ENCODE assay signal across 8 cellular contexts in the genomic region with DNA sequence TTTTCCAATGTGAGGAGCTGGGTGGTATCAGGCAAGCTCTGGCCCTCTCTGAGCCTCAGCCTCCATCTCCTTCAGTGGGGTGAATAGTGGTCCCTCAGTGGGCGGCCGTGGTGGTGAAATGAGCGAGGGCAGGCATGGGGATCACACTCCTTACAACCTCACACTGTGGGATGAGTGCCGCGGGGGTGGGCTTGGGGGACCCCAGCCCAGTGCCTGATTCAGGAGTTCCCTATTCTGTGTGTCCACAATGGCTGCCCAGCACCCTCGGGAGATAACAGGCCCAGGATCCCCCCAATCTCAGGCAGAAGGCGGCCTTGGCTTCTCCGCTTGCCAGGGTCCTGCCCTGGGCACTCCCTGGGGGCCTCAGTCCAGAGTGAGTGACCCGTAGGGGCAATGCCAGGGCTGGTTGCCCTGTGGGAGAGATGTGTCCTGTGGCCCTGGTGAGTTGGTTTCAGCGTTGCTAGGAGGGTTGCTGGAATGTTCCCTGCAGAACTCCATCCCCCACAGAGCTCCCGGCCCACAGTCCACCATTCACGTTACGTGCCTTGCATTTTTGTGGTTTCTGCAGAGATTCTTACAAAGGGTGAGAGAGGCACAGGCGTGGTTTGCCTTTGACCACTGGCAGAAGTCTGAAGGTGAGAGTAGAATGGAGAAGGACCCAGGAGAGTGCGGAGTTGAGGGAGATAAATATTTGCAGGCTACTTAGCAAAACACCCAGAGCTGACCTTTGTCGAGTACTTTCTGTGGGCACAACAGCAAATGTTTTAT. TPM values are rescaled to one million over a fixed set of nuclear protein-coding genes. Genes with fewer than 3 reads are reported as not detected.
DNase-seq lines count a peak whose midpoint lies in the region; ATAC-seq, FAIRE-seq and TF ChIP-seq lines count a peak whose summit lies in the region.
"Had no signal": no experiment of that assay in that cellular context is flagged by ENCODE, and none has a peak within 500 bp of the region (broad histone marks: within the 10 kb centered on the region; RNA-seq: fewer than 3 reads in every experiment).

No MANE protein-coding gene starts in this region.

- H3K36me3 Mint-ChIP-seq in T-cell, result no peaks in the 10 kb centered on the region

- no peak for FAIRE-seq in K562 (lab: Jason Lieb, UNC)

- TF ChIP-seq EP300 in K562 (IDR thresholded peaks at IDR 0.05; ENCODE audit: low read length) (no peak), upper lobe of left lung (IDR thresholded peaks at IDR 0.05) (peak in 2 of 4 donors; percentile 70)

- H2AFZ ChIP-seq in K562 (ENCODE audit: low read depth, low read length), result no peak overlapping the region
- H2AFZ ChIP-seq: parathyroid adenoma had no signal

- no peaks in the 10 kb centered on the region for H3K79me2 ChIP-seq in K562 (ENCODE audit: control insufficient read depth, insufficient read depth, low read length)
- H3K79me2 ChIP-seq: parathyroid adenoma had no signal

- WGBS in K562 (ENCODE audit: insufficient coverage, low coverage, missing lambda C conversion rate), result 28% methylated on average over 16 of the region's 16 CpGs
- WGBS in upper lobe of left lung, 2 donors, result 67 to 73% methylated on average over 13 to 16 of the region's 16 CpGs

- peak overlapping the region in 1 of 2 experiments; percentile 66; a peak in 2 of 4 replicates for H3K9ac ChIP-seq in K562 (ENCODE audit: insufficient read depth in 1 of 2, low read depth in 2 of 2, low read length in 2 of 2)
- H3K9ac ChIP-seq: parathyroid adenoma had no signal

- DNase-seq in HS-5 (ENCODE audit: low read depth) (peak; percentile 77), K562 (ENCODE audit: extremely low read depth in 1 of 4, low spot score in 3 of 4) (no peak), kidney tubule cell (ENCODE audit: low spot score) (peak; percentile 98), upper lobe of left lung (peak in 1 of 2 donors; percentile 91), NOMO-1 treated with dmso at 0.1 percent for 144 hours (lab: John Stamatoyannopoulos, UW; ENCODE audit: unreplicated experiment) (no peak), T-cell (no peak)

- TF ChIP-seq POLR2A in K562 (conservative IDR thresholded peaks at IDR 0.05), result no peak
- peak in 2 of 4 donors; percentile 54 to 68 for TF ChIP-seq POLR2A in upper lobe of left lung (IDR thresholded peaks at IDR 0.05)

- BruUV-seq in K562 (replicated peaks; lab: Mats Ljungman, UMichigan), result no TSS peak

- peaks cover 0 to 3% of the 10 kb centered on the region in 2 donors for H3K27me3 Mint-ChIP-seq in T-cell

- POLR2A ChIA-PET in K562 (lab: Yijun Ruan, JAX), result no interaction called here
- POLR2A ChIA-PET in T-cell (lab: Charles Lee), result no interaction called here

- in situ Hi-C loops in K562 (cut with MboI), result no loop called here

- H3K27ac ChIP-seq in K562 (ENCODE audit: extremely low read depth, low read depth, low read length) (no peak overlapping the region), upper lobe of left lung (peak overlapping the region; percentile 89 to 99 (median 93))
- H3K27ac ChIP-seq: parathyroid adenoma had no signal

- no peak overlapping the region for H3K4me3 ChIP-seq in K562
- H3K4me3 ChIP-seq in upper lobe of left lung, result no peak overlapping the region

- H3K9me3 Mint-ChIP-seq in T-cell, result no peaks in the 10 kb centered on the region

- TF ChIP-seq RAD21 in K562 (CRISPR knock-in tag; conservative IDR thresholded peaks at IDR 0.05 in 1 of 2, IDR thresholded peaks at IDR 0.05 in 1 of 2), result no peak

- CTCF ChIA-PET in K562 (lab: Yijun Ruan, JAX; ENCODE audit: low intra/inter-chr PET ratio) (no interaction called here), T-cell (lab: Charles Lee) (no interaction called here)

- no peak overlapping the region for H3K4me2 ChIP-seq in K562 (ENCODE audit: insufficient read depth, low read length)

- intact Hi-C loops in K562 (cut with micrococcal nuclease), result no loop called here

- no peaks in the 10 kb centered on the region for H3K9me3 ChIP-seq in K562 (replicated peaks; ENCODE audit: control insufficient read depth, insufficient read depth, low read depth, low read length)
- no peaks in the 10 kb centered on the region for H3K9me3 ChIP-seq in upper lobe of left lung

- H3K36me3 ChIP-seq in K562 (ENCODE audit: control insufficient read depth, insufficient read depth, low read length) (no peaks in the 10 kb centered on the region), upper lobe of left lung (peaks cover 0 to 4% (median 0%) of the 10 kb centered on the region in 4 donors)

- TF ChIP-seq CTCF in K562 (IDR thresholded peaks at IDR 0.05 in 2 of 3, conservative IDR thresholded peaks at IDR 0.05 in 1 of 3; ENCODE audit: insufficient read depth in 2 of 3, low read depth in 1 of 3, low read length in 3 of 3) (no peak), upper lobe of left lung (IDR thresholded peaks at IDR 0.05) (no peak)

- no peak for ATAC-seq in K562
- peak; percentile 4 to 74 for ATAC-seq in upper lobe of left lung (ENCODE audit: low FRiP score in 2 of 2)
- ATAC-seq in GM21360 (IDR thresholded peaks at IDR 0.05; ENCODE audit: unreplicated experiment), result no peak
- ATAC-seq in T-cell (replicated peaks in 1 of 4), result no peak

- H3K4me1 Mint-ChIP-seq in T-cell, result peaks cover 7 to 13% (median 7%) of the 10 kb centered on the region in 3 donors

- peaks cover 3% of the 10 kb centered on the region; the same call in 1 of the 2 replicates for H4K20me1 ChIP-seq in K562 (replicated peaks; ENCODE audit: control insufficient read depth, insufficient read depth, low read length)

- no peak overlapping the region for H3K27ac Mint-ChIP-seq in T-cell

- H3K9me1 ChIP-seq in K562 (ENCODE audit: control insufficient read depth, insufficient read depth, low read length), result no peaks in the 10 kb centered on the region

- H3K4me1 ChIP-seq in K562 (replicated peaks in 1 of 2; ENCODE audit: control insufficient read depth in 2 of 2, insufficient read depth in 2 of 2, low read length in 2 of 2) (peaks cover 22 to 64% of the 10 kb centered on the region in 2 experiments), upper lobe of left lung (peaks cover 37 to 94% (median 84%) of the 10 kb centered on the region in 4 donors)
- H3K4me1 ChIP-seq: parathyroid adenoma had no signal

- no peak overlapping the region for H3K4me3 Mint-ChIP-seq in T-cell

- H3K27me3 ChIP-seq in K562 (ENCODE audit: control insufficient read depth in 2 of 2, insufficient read depth in 2 of 2, low read length in 2 of 2), result no peaks in the 10 kb centered on the region
- no peaks in the 10 kb centered on the region for H3K27me3 ChIP-seq in upper lobe of left lung

RNA-seq across cellular contexts. Expression of gene ALDH3B1, which starts 2.9 kb away (rescaled TPM):
- total RNA-seq in K562 (2011; cell fraction: chromatin; rRNA removed; ENCODE audit: low replicate concordance), result 0.14 and 0.70 TPM in 2 replicates
- total RNA-seq in K562 (2011; cell fraction: nucleolus; rRNA removed), result 0.13 and 0.17 TPM in 2 replicates
- total RNA-seq in K562 (2011; cell fraction: nucleoplasm; rRNA removed), result 0.07 and 0.15 TPM in 2 replicates
- total RNA-seq in K562 (2014; rRNA removed) (0.37 TPM in 1 of 2 replicates, not detected in the other), K562 (2014; rRNA removed; fragmentation: Illumina TruSeq; extraction: Trizol) (0.04 TPM in 1 of 2 replicates, not detected in the other), K562 (2015; rRNA removed; fragmentation: Illumina TruSeq; extraction: Trizol) (0.07 and 0.08 TPM in 2 replicates), K562 (2021) (0.13 and 0.35 TPM in 2 replicates), upper lobe of left lung (100 to 1,000 TPM; 107 to 229 (median 185) TPM), T-cell (under 1 TPM; 0.20 to 0.53 (median 0.25) TPM)
- polyA plus RNA-seq in K562 (2011; rRNA removed) (0.10 and 0.19 TPM in 2 replicates), K562 (2014; fragmentation: Illumina TruSeq; extraction: Trizol) (0.06 and 0.15 TPM in 2 replicates), K562 (2014; fragmentation: Nextera tagmentation; extraction: Ambion mirVana) (under 1 TPM in 1 of 2 experiments, not detected in 1; 0.01 TPM), K562 (2014; rRNA removed) (0.21 and 0.43 TPM in 2 replicates)
- polyA plus RNA-seq in K562 (2011; cell fraction: cytosol; rRNA removed), result 0.18 and 0.36 TPM in 2 replicates
- 0.21 and 0.30 TPM in 2 replicates for polyA plus RNA-seq in K562 (2011; cell fraction: nucleus; rRNA removed)
- 0.42 and 1.4 TPM in 2 replicates for polyA plus RNA-seq in K562 (2012)
- 0.03 TPM in 1 of 2 replicates, not detected in the other for polyA minus RNA-seq in K562 (2011; rRNA and poly(A)+ RNA removed)
- polyA minus RNA-seq in K562 (2011; cell fraction: cytosol; rRNA and poly(A)+ RNA removed), result 1.5 TPM in 1 of 2 replicates, not detected in the other
- 0.11 and 0.54 TPM in 2 replicates for polyA minus RNA-seq in K562 (2011; cell fraction: nucleus; rRNA and poly(A)+ RNA removed)

RNA-seq across cellular contexts. Expression of gene UNC93B1, which starts 9.1 kb away (rescaled TPM):
- total RNA-seq in K562 (2011; cell fraction: chromatin; rRNA removed; ENCODE audit: low replicate concordance), result 14.0 and 42.4 TPM in 2 replicates
- 38.0 and 40.8 TPM in 2 replicates for total RNA-seq in K562 (2011; cell fraction: nucleolus; rRNA removed)
- total RNA-seq in K562 (2011; cell fraction: nucleoplasm; rRNA removed), result 17.3 and 24.9 TPM in 2 replicates
- total RNA-seq in K562 (2014; rRNA removed) (10.1 and 12.2 TPM in 2 replicates), K562 (2014; rRNA removed; fragmentation: Illumina TruSeq; extraction: Trizol) (3.7 and 4.3 TPM in 2 replicates), K562 (2015; rRNA removed; fragmentation: Illumina TruSeq; extraction: Trizol) (2.3 and 3.3 TPM in 2 replicates), K562 (2021) (13.6 and 14.1 TPM in 2 replicates), upper lobe of left lung (100 to 1,000 TPM in 4 of 6 donors, 10 to 100 TPM in 2; 99.3 to 186 (median 124) TPM), T-cell (10 to 100 TPM; 16.7 to 38.6 (median 27.8) TPM)
- polyA plus RNA-seq in K562 (2011; rRNA removed) (8.6 and 10.0 TPM in 2 replicates), K562 (2014; fragmentation: Illumina TruSeq; extraction: Trizol) (5.1 and 6.5 TPM in 2 replicates), K562 (2014; fragmentation: Nextera tagmentation; extraction: Ambion mirVana) (under 1 TPM; 0.10 to 0.17 TPM), K562 (2014; rRNA removed) (7.3 and 11.6 TPM in 2 replicates)
- polyA plus RNA-seq in K562 (2011; cell fraction: cytosol; rRNA removed), result 11.3 and 17.7 TPM in 2 replicates
- polyA plus RNA-seq in K562 (2011; cell fraction: nucleus; rRNA removed), result 30.9 and 40.1 TPM in 2 replicates
- 6.5 and 9.5 TPM in 2 replicates for polyA plus RNA-seq in K562 (2012)
- polyA minus RNA-seq in K562 (2011; rRNA and poly(A)+ RNA removed), result 5.2 and 8.3 TPM in 2 replicates
- 9.3 and 11.6 TPM in 2 replicates for polyA minus RNA-seq in K562 (2011; cell fraction: cytosol; rRNA and poly(A)+ RNA removed)
- polyA minus RNA-seq in K562 (2011; cell fraction: nucleus; rRNA and poly(A)+ RNA removed), result 12.3 and 12.5 TPM in 2 replicates

RNA-seq across cellular contexts. Expression of gene NDUFS8, which starts 17.5 kb away (rescaled TPM):
- 41.2 and 158 TPM in 2 replicates for total RNA-seq in K562 (2011; cell fraction: chromatin; rRNA removed; ENCODE audit: low replicate concordance)
- total RNA-seq in K562 (2011; cell fraction: nucleolus; rRNA removed), result 168 and 170 TPM in 2 replicates
- 99.4 and 102 TPM in 2 replicates for total RNA-seq in K562 (2011; cell fraction: nucleoplasm; rRNA removed)
- total RNA-seq in K562 (2014; rRNA removed), result 351 and 419 TPM in 2 replicates
- 60.0 and 91.3 TPM in 2 replicates for total RNA-seq in K562 (2014; rRNA removed; fragmentation: Illumina TruSeq; extraction: Trizol)
- 146 and 150 TPM in 2 replicates for total RNA-seq in K562 (2015; rRNA removed; fragmentation: Illumina TruSeq; extraction: Trizol)
- total RNA-seq in K562 (2021), result 271 and 294 TPM in 2 replicates
- polyA plus RNA-seq in K562 (2011; rRNA removed), result 67.2 and 68.7 TPM in 2 replicates
- polyA plus RNA-seq in K562 (2011; cell fraction: cytosol; rRNA removed), result 181 and 505 TPM in 2 replicates
- polyA plus RNA-seq in K562 (2011; cell fraction: nucleus; rRNA removed), result 116 and 178 TPM in 2 replicates
- 247 and 317 TPM in 2 replicates for polyA plus RNA-seq in K562 (2012)
- 101 and 156 TPM in 2 replicates for polyA plus RNA-seq in K562 (2014; fragmentation: Illumina TruSeq; extraction: Trizol)
- polyA plus RNA-seq in K562 (2014; fragmentation: Nextera tagmentation; extraction: Ambion mirVana), result 10 to 100 TPM; 36.5 to 65.1 TPM
- 241 and 257 TPM in 2 replicates for polyA plus RNA-seq in K562 (2014; rRNA removed)
- polyA minus RNA-seq in K562 (2011; rRNA and poly(A)+ RNA removed), result 28.2 and 47.3 TPM in 2 replicates
- 128 and 135 TPM in 2 replicates for polyA minus RNA-seq in K562 (2011; cell fraction: cytosol; rRNA and poly(A)+ RNA removed)
- 55.5 and 65.1 TPM in 2 replicates for polyA minus RNA-seq in K562 (2011; cell fraction: nucleus; rRNA and poly(A)+ RNA removed)
- total RNA-seq in upper lobe of left lung, result 100 to 1,000 TPM in 5 of 6 donors, 10 to 100 TPM in 1; 64.5 to 196 (median 143) TPM
- 100 to 1,000 TPM in 2 of 5 donors, 10 to 100 TPM in 3; 76.9 to 102 (median 91.1) TPM for total RNA-seq in T-cell

RNA-seq across cellular contexts. Expression of gene TCIRG1, which starts 25.8 kb away (rescaled TPM):
- 106 and 531 TPM in 2 replicates for total RNA-seq in K562 (2011; cell fraction: chromatin; rRNA removed; ENCODE audit: low replicate concordance)
- 492 and 517 TPM in 2 replicates for total RNA-seq in K562 (2011; cell fraction: nucleolus; rRNA removed)
- 190 and 232 TPM in 2 replicates for total RNA-seq in K562 (2011; cell fraction: nucleoplasm; rRNA removed)
- total RNA-seq in K562 (2014; rRNA removed) (78.0 and 82.8 TPM in 2 replicates), K562 (2014; rRNA removed; fragmentation: Illumina TruSeq; extraction: Trizol) (2.5 and 5.5 TPM in 2 replicates), K562 (2015; rRNA removed; fragmentation: Illumina TruSeq; extraction: Trizol) (24.4 and 28.7 TPM in 2 replicates), K562 (2021) (96.4 and 108 TPM in 2 replicates), upper lobe of left lung (100 to 1,000 TPM; 141 to 919 (median 287) TPM), T-cell (100 to 1,000 TPM; 184 to 292 (median 246) TPM)
- polyA plus RNA-seq in K562 (2011; rRNA removed) (31.1 and 72.7 TPM in 2 replicates), K562 (2014; fragmentation: Illumina TruSeq; extraction: Trizol) (13.1 and 33.3 TPM in 2 replicates), K562 (2014; fragmentation: Nextera tagmentation; extraction: Ambion mirVana) (1 to 10 TPM in 1 of 2 experiments, under 1 TPM in 1; 0.49 to 1.9 TPM), K562 (2014; rRNA removed) (113 and 143 TPM in 2 replicates)
- 56.1 and 92.6 TPM in 2 replicates for polyA plus RNA-seq in K562 (2011; cell fraction: cytosol; rRNA removed)
- 923 and 1,215 TPM in 2 replicates for polyA plus RNA-seq in K562 (2011; cell fraction: nucleus; rRNA removed)
- polyA plus RNA-seq in K562 (2012), result 55.4 and 115 TPM in 2 replicates
- polyA minus RNA-seq in K562 (2011; rRNA and poly(A)+ RNA removed), result 9.7 and 11.0 TPM in 2 replicates
- 28.2 and 33.0 TPM in 2 replicates for polyA minus RNA-seq in K562 (2011; cell fraction: cytosol; rRNA and poly(A)+ RNA removed)
- 139 and 154 TPM in 2 replicates for polyA minus RNA-seq in K562 (2011; cell fraction: nucleus; rRNA and poly(A)+ RNA removed)

Comparison
In these comparisons a context has a peak if more than half of its experiments do, and no peak if none do; other contexts are left out.
1. DNase-seq: peak in HS-5 (single experiment) and kidney tubule cell (single experiment); none in K562 (0 of 4), NOMO-1 treated with dmso at 0.1 percent for 144 hours (single experiment) and T-cell (0 of 34).
2. ATAC-seq: peak in upper lobe of left lung (2 of 2); none in K562 (single experiment), GM21360 (single experiment) and T-cell (0 of 4).
3. RNA of gene ALDH3B1, which starts 2.9 kb away (total RNA-seq): 107 to 229 TPM in upper lobe of left lung; 0.20 to 0.53 TPM in T-cell and 0.04 to 0.70 TPM in K562; every median in the first group is over 10 times any median in the second.